In the genomic region with DNA sequence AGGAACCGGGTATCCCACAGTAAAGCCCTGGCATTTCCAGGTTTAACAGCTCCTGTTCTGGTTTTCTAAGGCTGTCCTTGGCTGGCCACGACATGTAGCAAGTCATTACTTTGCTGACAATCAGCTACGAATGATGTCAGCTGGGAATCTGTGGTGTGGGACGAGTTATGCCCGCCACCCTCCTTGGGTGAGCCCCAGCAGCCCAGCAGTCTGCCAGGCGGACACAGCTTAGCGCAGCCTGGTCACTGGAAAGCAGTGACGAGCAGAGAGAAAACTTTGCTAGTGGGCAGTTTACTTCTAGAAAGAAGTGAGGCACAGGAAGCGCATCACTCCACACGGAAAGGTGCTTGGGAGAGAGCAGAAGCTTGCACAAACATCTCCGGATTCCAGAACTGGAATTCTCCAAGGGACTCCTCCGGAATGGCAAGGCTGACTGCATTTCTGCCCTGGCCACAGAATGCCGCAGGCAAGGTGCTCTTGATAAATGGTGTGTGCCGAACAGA, we compare ENCODE assay signal across 1 cellular context.
TF ChIP-seq lines count a peak whose summit lies in the region.

No MANE protein-coding gene starts in this region.

TF ChIP-seq in A549, 52 proteins besides CTCF, POLR2A, EP300 and RAD21:
- TF ChIP-seq FOXS1 (CRISPR knock-in tag; IDR thresholded peaks at IDR 0.05) (no peak), MAZ (IDR thresholded peaks at IDR 0.05; ENCODE audit: borderline replicate concordance, low read depth, low read length) (no peak), TFCP2L1 (CRISPR knock-in tag; IDR thresholded peaks at IDR 0.05) (no peak), RARB (CRISPR knock-in tag; IDR thresholded peaks at IDR 0.05) (no peak), MAX (IDR thresholded peaks at IDR 0.05) (no peak), CHD4 (IDR thresholded peaks at IDR 0.05; ENCODE audit: borderline replicate concordance) (no peak), RFX5 (IDR thresholded peaks at IDR 0.05) (no peak)
- TF ChIP-seq, protein P1, sequence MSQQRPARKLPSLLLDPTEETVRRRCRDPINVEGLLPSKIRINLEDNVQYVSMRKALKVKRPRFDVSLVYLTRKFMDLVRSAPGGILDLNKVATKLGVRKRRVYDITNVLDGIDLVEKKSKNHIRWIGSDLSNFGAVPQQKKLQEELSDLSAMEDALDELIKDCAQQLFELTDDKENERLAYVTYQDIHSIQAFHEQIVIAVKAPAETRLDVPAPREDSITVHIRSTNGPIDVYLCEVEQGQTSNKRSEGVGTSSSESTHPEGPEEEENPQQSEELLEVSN (IDR thresholded peaks at IDR 0.05; ENCODE audit: borderline replicate concordance, low read depth), result no peak
